Comparison of ENCODE assay signal across 8 cellular contexts in the genomic region with DNA sequence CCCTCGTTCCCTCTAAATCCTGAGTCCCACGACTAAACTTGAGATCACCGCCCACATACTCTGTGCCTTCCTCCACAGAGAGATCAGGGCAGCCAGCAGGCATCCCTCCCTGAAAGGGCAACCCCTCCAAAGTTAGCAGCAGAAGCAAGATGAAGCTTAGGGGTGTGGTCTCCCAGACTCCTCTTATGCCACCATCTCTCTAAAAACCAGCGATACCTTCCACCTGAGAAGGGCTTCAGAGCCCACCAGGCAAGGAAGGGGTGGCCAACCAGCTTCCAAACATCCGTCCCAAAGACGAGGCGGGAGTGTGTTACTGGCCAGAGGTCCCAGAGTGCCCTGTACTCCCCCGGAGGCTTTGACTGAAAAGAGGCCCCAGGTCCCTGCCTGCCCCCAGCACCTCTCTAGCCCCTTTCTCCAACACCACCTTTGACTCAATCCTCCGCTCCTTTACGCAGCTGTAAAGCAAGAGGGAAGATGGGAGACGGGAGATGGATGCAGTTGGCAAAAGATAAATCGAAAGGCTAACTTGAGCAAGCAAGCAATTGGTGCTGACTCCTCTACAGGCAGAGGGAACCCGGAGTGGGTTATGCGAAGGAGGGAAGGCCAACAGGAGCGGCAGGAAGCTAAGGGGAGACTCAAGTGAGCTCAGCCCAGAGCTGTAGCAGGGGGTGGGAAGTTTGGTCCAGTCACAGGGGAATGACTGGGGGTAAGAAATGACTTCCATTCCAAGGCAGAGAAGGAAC. TPM values are rescaled to one million over a fixed set of nuclear protein-coding genes. Genes with fewer than 3 reads are reported as not detected.
DNase-seq lines count a peak whose midpoint lies in the region; ATAC-seq and TF ChIP-seq lines count a peak whose summit lies in the region.

No MANE protein-coding gene starts in this region.

- ATAC-seq in effector memory CD8-positive, alpha-beta T cell (replicated peaks): no peak
- ATAC-seq in HG03045 (IDR thresholded peaks at IDR 0.05; ENCODE audit: unreplicated experiment) (no peak), HG03457 (IDR thresholded peaks at IDR 0.05; ENCODE audit: unreplicated experiment) (no peak)

- H3K9me3 ChIP-seq in neural cell (ENCODE audit: low read length): no peaks in the 10 kb centered on the region

- H2AFZ ChIP-seq in neural cell (ENCODE audit: low read depth, low read length): no peak overlapping the region

- H3K27ac Mint-ChIP-seq in activated CD4-positive, alpha-beta T cell treated with anti-CD3 and anti-CD28 coated beads, Interleukin-2, amount 10 ng/mL, durations not matched to agents 24 days and 14 days: peak overlapping the region; percentile 96
- peak overlapping the region; percentile 89 to 94 for H3K27ac Mint-ChIP-seq in effector memory CD8-positive, alpha-beta T cell

- TF ChIP-seq RAD21 in neural cell (conservative IDR thresholded peaks at IDR 0.05): no peak

- no peaks in the 10 kb centered on the region for H3K36me3 ChIP-seq in neural cell (ENCODE audit: insufficient read depth, low read length)

- H4K20me1 ChIP-seq in neural cell (ENCODE audit: insufficient read depth): no peaks in the 10 kb centered on the region

- peak; percentile 71 for DNase-seq in activated CD4-positive, alpha-beta T cell treated with anti-CD3 and anti-CD28 coated beads, Interleukin-2, amount 10 ng/mL, durations not matched to agents 24 days and 14 days
- no peak for DNase-seq in activated CD4-positive, alpha-beta T cell treated with anti-CD3 and anti-CD28 coated beads for 4 hours
- DNase-seq in RPMI7951 (ENCODE audit: low read depth) (peak; percentile 58), DMS114 treated with DMSO at 0.1 percent for 48 hours (lab: John Stamatoyannopoulos, UW; ENCODE audit: unreplicated experiment) (no peak)
- peak in 1 of 3 experiments; percentile 19 for DNase-seq in effector memory CD8-positive, alpha-beta T cell

- peak overlapping the region; percentile 80 for H3K4me3 ChIP-seq in neural cell (ENCODE audit: low read length)

- no peaks in the 10 kb centered on the region for H3F3A ChIP-seq in neural cell (ENCODE audit: insufficient read depth, low read length, poor library complexity, severe bottlenecking)

- H3K4me3 Mint-ChIP-seq in activated CD4-positive, alpha-beta T cell treated with anti-CD3 and anti-CD28 coated beads, Interleukin-2, amount 10 ng/mL, durations not matched to agents 24 days and 14 days: peak overlapping the region; percentile 100
- peak overlapping the region; percentile 96 to 97 for H3K4me3 Mint-ChIP-seq in effector memory CD8-positive, alpha-beta T cell

- TF ChIP-seq CTCF in neural cell (IDR thresholded peaks at IDR 0.05; ENCODE audit: poor library complexity, severe bottlenecking): no peak

- no peak for TF ChIP-seq EP300 in neural cell (conservative IDR thresholded peaks at IDR 0.05; ENCODE audit: poor library complexity, severe bottlenecking)

- H3K9ac ChIP-seq in neural cell (ENCODE audit: low read length): peak overlapping the region; percentile 76

- intact Hi-C loops in activated CD4-positive, alpha-beta T cell treated with anti-CD3 and anti-CD28 coated beads, Interleukin-2, amount 10 ng/mL, durations not matched to agents 24 days and 14 days (cut with micrococcal nuclease): loop anchor here (1.0 to 2.0 kb wide), 2 partner anchors 9 to 19 kb away; no protein-coding TSS in a partner anchor

- H3K27me3 Mint-ChIP-seq in activated CD4-positive, alpha-beta T cell treated with anti-CD3 and anti-CD28 coated beads, Interleukin-2, amount 10 ng/mL, durations not matched to agents 24 days and 14 days: no peaks in the 10 kb centered on the region
- no peaks in the 10 kb centered on the region for H3K27me3 Mint-ChIP-seq in effector memory CD8-positive, alpha-beta T cell

- peak overlapping the region; percentile 99 for H3K4me2 ChIP-seq in neural cell (ENCODE audit: low read length)

- H3K36me3 Mint-ChIP-seq in activated CD4-positive, alpha-beta T cell treated with anti-CD3 and anti-CD28 coated beads, Interleukin-2, amount 10 ng/mL, durations not matched to agents 24 days and 14 days (ENCODE audit: low read depth): peaks cover 11% of the 10 kb centered on the region
- no peaks in the 10 kb centered on the region for H3K36me3 Mint-ChIP-seq in effector memory CD8-positive, alpha-beta T cell (ENCODE audit: insufficient read depth)

- H3K4me1 Mint-ChIP-seq in activated CD4-positive, alpha-beta T cell treated with anti-CD3 and anti-CD28 coated beads, Interleukin-2, amount 10 ng/mL, durations not matched to agents 24 days and 14 days: peaks cover 38% of the 10 kb centered on the region
- peaks cover 31 to 32% of the 10 kb centered on the region in 2 donors for H3K4me1 Mint-ChIP-seq in effector memory CD8-positive, alpha-beta T cell (ENCODE audit: low read depth in 2 of 2)

- no peaks in the 10 kb centered on the region for H3K9me3 Mint-ChIP-seq in activated CD4-positive, alpha-beta T cell treated with anti-CD3 and anti-CD28 coated beads, Interleukin-2, amount 10 ng/mL, durations not matched to agents 24 days and 14 days
- H3K9me3 Mint-ChIP-seq in effector memory CD8-positive, alpha-beta T cell: no peaks in the 10 kb centered on the region

- peaks cover 18% of the 10 kb centered on the region for H3K79me2 ChIP-seq in neural cell (replicated peaks; ENCODE audit: insufficient read depth, low read length)

- H3K27ac ChIP-seq in neural cell (ENCODE audit: low read length): no peak overlapping the region

- no peaks in the 10 kb centered on the region for H3K9me2 ChIP-seq in neural cell (ENCODE audit: insufficient read depth, low read length)

- no peaks in the 10 kb centered on the region for H3K27me3 ChIP-seq in neural cell (ENCODE audit: insufficient read depth, low read depth, low read length)

TF ChIP-seq in neural cell, 6 proteins besides CTCF, POLR2A, EP300 and RAD21:
- TF ChIP-seq POLR2AphosphoS5 (IDR thresholded peaks at IDR 0.05) (no peak), TAF1 (IDR thresholded peaks at IDR 0.05; ENCODE audit: low read depth) (no peak), EZH2 (IDR thresholded peaks at IDR 0.05; ENCODE audit: borderline replicate concordance, insufficient read depth, low read length, poor library complexity, severe bottlenecking) (no peak), SMC3 (conservative IDR thresholded peaks at IDR 0.05; ENCODE audit: poor library complexity) (no peak), MXI1 (conservative IDR thresholded peaks at IDR 0.05; ENCODE audit: poor library complexity, severe bottlenecking) (no peak)
- TF ChIP-seq, protein P1, sequence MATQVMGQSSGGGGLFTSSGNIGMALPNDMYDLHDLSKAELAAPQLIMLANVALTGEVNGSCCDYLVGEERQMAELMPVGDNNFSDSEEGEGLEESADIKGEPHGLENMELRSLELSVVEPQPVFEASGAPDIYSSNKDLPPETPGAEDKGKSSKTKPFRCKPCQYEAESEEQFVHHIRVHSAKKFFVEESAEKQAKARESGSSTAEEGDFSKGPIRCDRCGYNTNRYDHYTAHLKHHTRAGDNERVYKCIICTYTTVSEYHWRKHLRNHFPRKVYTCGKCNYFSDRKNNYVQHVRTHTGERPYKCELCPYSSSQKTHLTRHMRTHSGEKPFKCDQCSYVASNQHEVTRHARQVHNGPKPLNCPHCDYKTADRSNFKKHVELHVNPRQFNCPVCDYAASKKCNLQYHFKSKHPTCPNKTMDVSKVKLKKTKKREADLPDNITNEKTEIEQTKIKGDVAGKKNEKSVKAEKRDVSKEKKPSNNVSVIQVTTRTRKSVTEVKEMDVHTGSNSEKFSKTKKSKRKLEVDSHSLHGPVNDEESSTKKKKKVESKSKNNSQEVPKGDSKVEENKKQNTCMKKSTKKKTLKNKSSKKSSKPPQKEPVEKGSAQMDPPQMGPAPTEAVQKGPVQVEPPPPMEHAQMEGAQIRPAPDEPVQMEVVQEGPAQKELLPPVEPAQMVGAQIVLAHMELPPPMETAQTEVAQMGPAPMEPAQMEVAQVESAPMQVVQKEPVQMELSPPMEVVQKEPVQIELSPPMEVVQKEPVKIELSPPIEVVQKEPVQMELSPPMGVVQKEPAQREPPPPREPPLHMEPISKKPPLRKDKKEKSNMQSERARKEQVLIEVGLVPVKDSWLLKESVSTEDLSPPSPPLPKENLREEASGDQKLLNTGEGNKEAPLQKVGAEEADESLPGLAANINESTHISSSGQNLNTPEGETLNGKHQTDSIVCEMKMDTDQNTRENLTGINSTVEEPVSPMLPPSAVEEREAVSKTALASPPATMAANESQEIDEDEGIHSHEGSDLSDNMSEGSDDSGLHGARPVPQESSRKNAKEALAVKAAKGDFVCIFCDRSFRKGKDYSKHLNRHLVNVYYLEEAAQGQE (IDR thresholded peaks at IDR 0.05; ENCODE audit: borderline replicate concordance): no peak

RNA-seq across cellular contexts. Expression of a gene that starts 1.1 kb away (rescaled TPM):
- 27.9 and 37.0 TPM in 2 replicates for total RNA-seq in activated CD4-positive, alpha-beta T cell treated with anti-CD3 and anti-CD28 coated beads, Interleukin-2, amount 10 ng/mL, durations not matched to agents 24 days and 14 days
- 18.5 and 26.6 TPM in 2 replicates for total RNA-seq in RPMI7951 (2014; rRNA removed; shearing (Covaris generic))
- polyA plus RNA-seq in neural cell: 19.4 and 21.7 TPM in 2 replicates
- 38.8 and 48.7 TPM in 2 replicates for polyA minus RNA-seq in neural cell

RNA-seq across cellular contexts. Expression of a gene that starts 16.6 kb away (rescaled TPM):
- total RNA-seq in activated CD4-positive, alpha-beta T cell treated with anti-CD3 and anti-CD28 coated beads, Interleukin-2, amount 10 ng/mL, durations not matched to agents 24 days and 14 days: 19.6 and 24.4 TPM in 2 replicates
- 3.9 and 6.4 TPM in 2 replicates for total RNA-seq in RPMI7951 (2014; rRNA removed; shearing (Covaris generic))
- polyA plus RNA-seq in neural cell: 10.7 and 18.0 TPM in 2 replicates
- 7.6 and 12.4 TPM in 2 replicates for polyA minus RNA-seq in neural cell

Comparison
In these comparisons a context has a peak if more than half of its experiments do, and no peak if none do; other contexts are left out.
1. DNase-seq: peak in activated CD4-positive, alpha-beta T cell treated with anti-CD3 and anti-CD28 coated beads, Interleukin-2, amount 10 ng/mL, durations not matched to agents 24 days and 14 days (single experiment) and RPMI7951 (single experiment); none in activated CD4-positive, alpha-beta T cell treated with anti-CD3 and anti-CD28 coated beads for 4 hours (0 of 2) and DMS114 treated with DMSO at 0.1 percent for 48 hours (single experiment).